In genomic region chr14:77886010-77886409, GRCh38 we compare ENCODE assay signal across 11 cellular contexts.
"Had no signal": no experiment of that assay in that cellular context is flagged by ENCODE, and none has a peak within 500 bp of the region (broad histone marks: within the 10 kb centered on the region; RNA-seq: fewer than 3 reads in every experiment).

No MANE protein-coding gene starts in this region.

- H3K27ac Mint-ChIP-seq: GM23338, HFFc6 had no signal

- DNase-seq: GM23248, GOT3, H7, H9, HCEC 1CT, HFFc6 had no signal

- H3K4me1 ChIP-seq: HAP-1 had no signal

- ATAC-seq: GM23338, HCT116 had no signal

- H3K9me3 ChIP-seq: HAP-1 had no signal

- H3K4me3 ChIP-seq: GM23248, GM23338, HAP-1 had no signal

- H3K9ac ChIP-seq: GM23248 had no signal

- H2AFZ ChIP-seq: GM23248, GM23338 had no signal

- H3K9me3 Mint-ChIP-seq: GM23338, H9 had no signal

- H3K4me3 Mint-ChIP-seq: GM23338, H9, HFFc6 had no signal

- H3K36me3 ChIP-seq: HAP-1 had no signal

- H3K4me2 ChIP-seq: GM23338 had no signal

- FAIRE-seq: H1, H54 had no signal

- H3K27ac ChIP-seq: GM23248 had no signal
